ENCODE assay signal across 1 cellular context in the genomic region with DNA sequence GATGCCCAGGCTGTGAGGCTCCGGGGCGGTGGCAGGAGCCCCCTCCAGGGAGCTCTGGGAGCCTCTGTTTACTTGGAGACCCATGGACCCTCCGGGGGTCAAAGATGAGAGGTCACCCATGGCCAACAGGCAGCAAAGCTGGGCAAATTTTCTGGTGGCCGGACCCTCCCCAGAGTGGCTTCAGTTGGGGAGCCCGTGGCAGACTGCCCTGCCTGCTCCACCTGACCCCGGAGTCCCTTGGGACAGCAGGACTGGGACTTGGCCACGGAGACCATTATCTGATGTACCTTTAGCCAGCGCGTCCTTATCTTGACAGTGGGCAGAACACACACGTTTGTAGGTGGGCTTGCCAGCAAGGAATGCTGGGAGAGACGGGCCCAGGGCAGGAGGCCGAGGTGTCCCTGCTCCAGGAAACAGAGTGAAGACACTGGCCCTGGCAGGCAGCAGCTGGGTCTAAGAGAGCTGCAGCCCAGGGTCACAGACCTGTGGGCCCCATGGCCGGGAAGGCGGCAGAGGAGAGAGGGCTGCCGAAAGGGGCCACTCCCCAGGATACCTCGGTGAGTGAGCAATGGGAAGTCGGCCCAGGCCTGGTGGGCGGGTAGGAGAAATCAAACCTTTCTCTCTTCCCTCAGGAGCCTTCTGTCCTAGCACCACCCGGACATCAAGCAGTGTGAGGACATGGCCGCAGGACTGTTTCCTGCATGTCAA.
TF ChIP-seq lines count a peak whose summit lies in the region.

A gene (minus strand): TSS at position 280 of the 708 bp plus-strand sequence. CDS start 160 bp downstream, at position 120.
A gene (plus strand): TSS at position 412 of the 708 bp plus-strand sequence. CDS start 83 bp downstream, at position 495.

TF ChIP-seq in HepG2, 621 proteins besides CTCF, POLR2A, EP300 and RAD21 (continued from another document and continues in another):
- TF ChIP-seq, protein P1, sequence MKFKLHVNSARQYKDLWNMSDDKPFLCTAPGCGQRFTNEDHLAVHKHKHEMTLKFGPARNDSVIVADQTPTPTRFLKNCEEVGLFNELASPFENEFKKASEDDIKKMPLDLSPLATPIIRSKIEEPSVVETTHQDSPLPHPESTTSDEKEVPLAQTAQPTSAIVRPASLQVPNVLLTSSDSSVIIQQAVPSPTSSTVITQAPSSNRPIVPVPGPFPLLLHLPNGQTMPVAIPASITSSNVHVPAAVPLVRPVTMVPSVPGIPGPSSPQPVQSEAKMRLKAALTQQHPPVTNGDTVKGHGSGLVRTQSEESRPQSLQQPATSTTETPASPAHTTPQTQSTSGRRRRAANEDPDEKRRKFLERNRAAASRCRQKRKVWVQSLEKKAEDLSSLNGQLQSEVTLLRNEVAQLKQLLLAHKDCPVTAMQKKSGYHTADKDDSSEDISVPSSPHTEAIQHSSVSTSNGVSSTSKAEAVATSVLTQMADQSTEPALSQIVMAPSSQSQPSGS (CRISPR knock-in tag; IDR thresholded peaks at IDR 0.05) = peak; percentile 71; the same call in 1 of the 2 replicates
- TF ChIP-seq MAF1 (CRISPR knock-in tag; IDR thresholded peaks at IDR 0.05; ENCODE audit: borderline replicate concordance) (0 out of 2 replicates have a peak, but pooled peaks have one; percentile 10), ZSCAN22 (CRISPR knock-in tag; IDR thresholded peaks at IDR 0.05) (peak; percentile 85; the same call in 1 of the 2 replicates), ZNF839 (CRISPR knock-in tag; IDR thresholded peaks at IDR 0.05; ENCODE audit: borderline replicate concordance) (0 out of 2 replicates have a peak, but pooled peaks have one; percentile 74), CAMTA2 (CRISPR knock-in tag; IDR thresholded peaks at IDR 0.05; ENCODE audit: borderline replicate concordance) (0 out of 2 replicates have a peak, but pooled peaks have one; percentile 49), AKAP8 (CRISPR knock-in tag; IDR thresholded peaks at IDR 0.05) (no peak; the same call in 1 of the 2 replicates), SMYD3 (CRISPR knock-in tag; IDR thresholded peaks at IDR 0.05) (no peak), ZNF441 (CRISPR knock-in tag; IDR thresholded peaks at IDR 0.05; ENCODE audit: borderline replicate concordance) (no peak), ZNF431 (CRISPR knock-in tag; IDR thresholded peaks at IDR 0.05; ENCODE audit: borderline replicate concordance, low read depth) (0 out of 2 replicates have a peak, but pooled peaks have one; percentile 38), YEATS4 (CRISPR knock-in tag; IDR thresholded peaks at IDR 0.05; ENCODE audit: borderline replicate concordance) (peak; percentile 89), SP2 (CRISPR knock-in tag; IDR thresholded peaks at IDR 0.05) (no peak), PHF20 (CRISPR knock-in tag; IDR thresholded peaks at IDR 0.05) (peak; percentile 87), MIER3 (CRISPR knock-in tag; IDR thresholded peaks at IDR 0.05; ENCODE audit: borderline replicate concordance) (no peak; the same call in 1 of the 2 replicates)
- TF ChIP-seq, protein P2, sequence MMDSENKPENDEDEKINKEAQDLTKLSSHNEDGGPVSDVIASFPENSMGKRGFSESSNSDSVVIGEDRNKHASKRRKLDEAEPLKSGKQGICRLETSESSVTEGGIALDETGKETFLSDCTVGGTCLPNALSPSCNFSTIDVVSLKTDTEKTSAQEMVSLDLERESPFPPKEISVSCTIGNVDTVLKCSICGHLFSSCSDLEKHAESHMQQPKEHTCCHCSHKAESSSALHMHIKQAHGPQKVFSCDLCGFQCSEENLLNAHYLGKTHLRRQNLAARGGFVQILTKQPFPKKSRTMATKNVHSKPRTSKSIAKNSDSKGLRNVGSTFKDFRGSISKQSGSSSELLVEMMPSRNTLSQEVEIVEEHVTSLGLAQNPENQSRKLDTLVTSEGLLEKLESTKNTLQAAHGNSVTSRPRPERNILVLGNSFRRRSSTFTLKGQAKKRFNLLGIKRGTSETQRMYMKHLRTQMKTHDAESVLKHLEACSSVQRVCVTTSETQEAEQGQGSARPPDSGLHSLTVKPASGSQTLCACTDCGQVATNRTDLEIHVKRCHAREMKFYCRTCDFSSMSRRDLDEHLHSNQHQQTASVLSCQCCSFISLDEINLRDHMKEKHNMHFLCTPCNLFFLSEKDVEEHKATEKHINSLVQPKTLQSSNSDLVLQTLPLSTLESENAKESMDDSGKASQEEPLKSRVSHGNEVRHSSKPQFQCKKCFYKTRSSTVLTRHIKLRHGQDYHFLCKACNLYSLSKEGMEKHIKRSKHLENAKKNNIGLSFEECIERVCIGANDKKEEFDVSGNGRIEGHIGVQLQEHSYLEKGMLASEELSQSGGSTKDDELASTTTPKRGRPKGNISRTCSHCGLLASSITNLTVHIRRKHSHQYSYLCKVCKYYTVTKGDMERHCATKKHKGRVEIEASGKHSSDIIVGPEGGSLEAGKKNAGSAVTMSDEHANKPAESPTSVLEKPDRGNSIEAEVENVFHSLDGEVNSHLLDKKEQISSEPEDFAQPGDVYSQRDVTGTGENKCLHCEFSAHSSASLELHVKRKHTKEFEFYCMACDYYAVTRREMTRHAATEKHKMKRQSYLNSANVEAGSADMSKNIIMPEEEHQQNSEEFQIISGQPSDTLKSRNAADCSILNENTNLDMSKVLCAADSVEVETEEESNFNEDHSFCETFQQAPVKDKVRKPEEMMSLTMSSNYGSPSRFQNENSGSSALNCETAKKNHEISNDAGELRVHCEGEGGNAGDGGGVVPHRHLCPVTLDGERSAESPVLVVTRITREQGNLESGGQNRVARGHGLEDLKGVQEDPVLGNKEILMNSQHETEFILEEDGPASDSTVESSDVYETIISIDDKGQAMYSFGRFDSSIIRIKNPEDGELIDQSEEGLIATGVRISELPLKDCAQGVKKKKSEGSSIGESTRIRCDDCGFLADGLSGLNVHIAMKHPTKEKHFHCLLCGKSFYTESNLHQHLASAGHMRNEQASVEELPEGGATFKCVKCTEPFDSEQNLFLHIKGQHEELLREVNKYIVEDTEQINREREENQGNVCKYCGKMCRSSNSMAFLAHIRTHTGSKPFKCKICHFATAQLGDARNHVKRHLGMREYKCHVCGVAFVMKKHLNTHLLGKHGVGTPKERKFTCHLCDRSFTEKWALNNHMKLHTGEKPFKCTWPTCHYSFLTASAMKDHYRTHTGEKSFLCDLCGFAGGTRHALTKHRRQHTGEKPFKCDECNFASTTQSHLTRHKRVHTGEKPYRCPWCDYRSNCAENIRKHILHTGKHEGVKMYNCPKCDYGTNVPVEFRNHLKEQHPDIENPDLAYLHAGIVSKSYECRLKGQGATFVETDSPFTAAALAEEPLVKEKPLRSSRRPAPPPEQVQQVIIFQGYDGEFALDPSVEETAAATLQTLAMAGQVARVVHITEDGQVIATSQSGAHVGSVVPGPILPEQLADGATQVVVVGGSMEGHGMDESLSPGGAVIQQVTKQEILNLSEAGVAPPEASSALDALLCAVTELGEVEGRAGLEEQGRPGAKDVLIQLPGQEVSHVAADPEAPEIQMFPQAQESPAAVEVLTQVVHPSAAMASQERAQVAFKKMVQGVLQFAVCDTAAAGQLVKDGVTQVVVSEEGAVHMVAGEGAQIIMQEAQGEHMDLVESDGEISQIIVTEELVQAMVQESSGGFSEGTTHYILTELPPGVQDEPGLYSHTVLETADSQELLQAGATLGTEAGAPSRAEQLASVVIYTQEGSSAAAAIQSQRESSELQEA (CRISPR knock-in tag; IDR thresholded peaks at IDR 0.05; ENCODE audit: not compliant biosample characterization) = no peak
- TF ChIP-seq, protein P3, sequence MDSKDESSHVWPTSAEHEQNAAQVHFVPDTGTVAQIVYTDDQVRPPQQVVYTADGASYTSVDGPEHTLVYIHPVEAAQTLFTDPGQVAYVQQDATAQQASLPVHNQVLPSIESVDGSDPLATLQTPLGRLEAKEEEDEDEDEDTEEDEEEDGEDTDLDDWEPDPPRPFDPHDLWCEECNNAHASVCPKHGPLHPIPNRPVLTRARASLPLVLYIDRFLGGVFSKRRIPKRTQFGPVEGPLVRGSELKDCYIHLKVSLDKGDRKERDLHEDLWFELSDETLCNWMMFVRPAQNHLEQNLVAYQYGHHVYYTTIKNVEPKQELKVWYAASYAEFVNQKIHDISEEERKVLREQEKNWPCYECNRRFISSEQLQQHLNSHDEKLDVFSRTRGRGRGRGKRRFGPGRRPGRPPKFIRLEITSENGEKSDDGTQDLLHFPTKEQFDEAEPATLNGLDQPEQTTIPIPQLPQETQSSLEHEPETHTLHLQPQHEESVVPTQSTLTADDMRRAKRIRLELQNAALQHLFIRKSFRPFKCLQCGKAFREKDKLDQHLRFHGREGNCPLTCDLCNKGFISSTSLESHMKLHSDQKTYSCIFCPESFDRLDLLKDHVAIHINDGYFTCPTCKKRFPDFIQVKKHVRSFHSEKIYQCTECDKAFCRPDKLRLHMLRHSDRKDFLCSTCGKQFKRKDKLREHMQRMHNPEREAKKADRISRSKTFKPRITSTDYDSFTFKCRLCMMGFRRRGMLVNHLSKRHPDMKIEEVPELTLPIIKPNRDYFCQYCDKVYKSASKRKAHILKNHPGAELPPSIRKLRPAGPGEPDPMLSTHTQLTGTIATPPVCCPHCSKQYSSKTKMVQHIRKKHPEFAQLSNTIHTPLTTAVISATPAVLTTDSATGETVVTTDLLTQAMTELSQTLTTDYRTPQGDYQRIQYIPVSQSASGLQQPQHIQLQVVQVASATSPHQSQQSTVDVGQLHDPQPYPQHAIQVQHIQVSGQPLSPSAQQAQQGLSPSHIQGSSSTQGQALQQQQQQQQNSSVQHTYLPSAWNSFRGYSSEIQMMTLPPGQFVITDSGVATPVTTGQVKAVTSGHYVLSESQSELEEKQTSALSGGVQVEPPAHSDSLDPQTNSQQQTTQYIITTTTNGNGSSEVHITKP (CRISPR knock-in tag; IDR thresholded peaks at IDR 0.05; ENCODE audit: low read depth) = no peak
- TF ChIP-seq, protein P4, sequence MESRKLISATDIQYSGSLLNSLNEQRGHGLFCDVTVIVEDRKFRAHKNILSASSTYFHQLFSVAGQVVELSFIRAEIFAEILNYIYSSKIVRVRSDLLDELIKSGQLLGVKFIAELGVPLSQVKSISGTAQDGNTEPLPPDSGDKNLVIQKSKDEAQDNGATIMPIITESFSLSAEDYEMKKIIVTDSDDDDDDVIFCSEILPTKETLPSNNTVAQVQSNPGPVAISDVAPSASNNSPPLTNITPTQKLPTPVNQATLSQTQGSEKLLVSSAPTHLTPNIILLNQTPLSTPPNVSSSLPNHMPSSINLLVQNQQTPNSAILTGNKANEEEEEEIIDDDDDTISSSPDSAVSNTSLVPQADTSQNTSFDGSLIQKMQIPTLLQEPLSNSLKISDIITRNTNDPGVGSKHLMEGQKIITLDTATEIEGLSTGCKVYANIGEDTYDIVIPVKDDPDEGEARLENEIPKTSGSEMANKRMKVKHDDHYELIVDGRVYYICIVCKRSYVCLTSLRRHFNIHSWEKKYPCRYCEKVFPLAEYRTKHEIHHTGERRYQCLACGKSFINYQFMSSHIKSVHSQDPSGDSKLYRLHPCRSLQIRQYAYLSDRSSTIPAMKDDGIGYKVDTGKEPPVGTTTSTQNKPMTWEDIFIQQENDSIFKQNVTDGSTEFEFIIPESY (CRISPR knock-in tag; IDR thresholded peaks at IDR 0.05) = no peak; the same call in 1 of the 2 replicates
- TF ChIP-seq, protein P5, sequence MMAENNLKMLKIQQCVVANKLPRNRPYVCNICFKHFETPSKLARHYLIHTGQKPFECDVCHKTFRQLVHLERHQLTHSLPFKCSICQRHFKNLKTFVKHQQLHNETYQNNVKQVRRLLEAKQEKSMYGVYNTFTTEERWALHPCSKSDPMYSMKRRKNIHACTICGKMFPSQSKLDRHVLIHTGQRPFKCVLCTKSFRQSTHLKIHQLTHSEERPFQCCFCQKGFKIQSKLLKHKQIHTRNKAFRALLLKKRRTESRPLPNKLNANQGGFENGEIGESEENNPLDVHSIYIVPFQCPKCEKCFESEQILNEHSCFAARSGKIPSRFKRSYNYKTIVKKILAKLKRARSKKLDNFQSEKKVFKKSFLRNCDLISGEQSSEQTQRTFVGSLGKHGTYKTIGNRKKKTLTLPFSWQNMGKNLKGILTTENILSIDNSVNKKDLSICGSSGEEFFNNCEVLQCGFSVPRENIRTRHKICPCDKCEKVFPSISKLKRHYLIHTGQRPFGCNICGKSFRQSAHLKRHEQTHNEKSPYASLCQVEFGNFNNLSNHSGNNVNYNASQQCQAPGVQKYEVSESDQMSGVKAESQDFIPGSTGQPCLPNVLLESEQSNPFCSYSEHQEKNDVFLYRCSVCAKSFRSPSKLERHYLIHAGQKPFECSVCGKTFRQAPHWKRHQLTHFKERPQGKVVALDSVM (CRISPR knock-in tag; IDR thresholded peaks at IDR 0.05) = peak; percentile 74
- TF ChIP-seq, protein P6, sequence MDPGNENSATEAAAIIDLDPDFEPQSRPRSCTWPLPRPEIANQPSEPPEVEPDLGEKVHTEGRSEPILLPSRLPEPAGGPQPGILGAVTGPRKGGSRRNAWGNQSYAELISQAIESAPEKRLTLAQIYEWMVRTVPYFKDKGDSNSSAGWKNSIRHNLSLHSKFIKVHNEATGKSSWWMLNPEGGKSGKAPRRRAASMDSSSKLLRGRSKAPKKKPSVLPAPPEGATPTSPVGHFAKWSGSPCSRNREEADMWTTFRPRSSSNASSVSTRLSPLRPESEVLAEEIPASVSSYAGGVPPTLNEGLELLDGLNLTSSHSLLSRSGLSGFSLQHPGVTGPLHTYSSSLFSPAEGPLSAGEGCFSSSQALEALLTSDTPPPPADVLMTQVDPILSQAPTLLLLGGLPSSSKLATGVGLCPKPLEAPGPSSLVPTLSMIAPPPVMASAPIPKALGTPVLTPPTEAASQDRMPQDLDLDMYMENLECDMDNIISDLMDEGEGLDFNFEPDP (CRISPR knock-in tag; conservative IDR thresholded peaks at IDR 0.05) = no peak
- TF ChIP-seq, protein P7, sequence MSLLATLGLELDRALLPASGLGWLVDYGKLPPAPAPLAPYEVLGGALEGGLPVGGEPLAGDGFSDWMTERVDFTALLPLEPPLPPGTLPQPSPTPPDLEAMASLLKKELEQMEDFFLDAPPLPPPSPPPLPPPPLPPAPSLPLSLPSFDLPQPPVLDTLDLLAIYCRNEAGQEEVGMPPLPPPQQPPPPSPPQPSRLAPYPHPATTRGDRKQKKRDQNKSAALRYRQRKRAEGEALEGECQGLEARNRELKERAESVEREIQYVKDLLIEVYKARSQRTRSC (CRISPR knock-in tag; IDR thresholded peaks at IDR 0.05; ENCODE audit: low read depth) = peak; percentile 62; the same call in 1 of the 2 replicates
- TF ChIP-seq, protein P8, sequence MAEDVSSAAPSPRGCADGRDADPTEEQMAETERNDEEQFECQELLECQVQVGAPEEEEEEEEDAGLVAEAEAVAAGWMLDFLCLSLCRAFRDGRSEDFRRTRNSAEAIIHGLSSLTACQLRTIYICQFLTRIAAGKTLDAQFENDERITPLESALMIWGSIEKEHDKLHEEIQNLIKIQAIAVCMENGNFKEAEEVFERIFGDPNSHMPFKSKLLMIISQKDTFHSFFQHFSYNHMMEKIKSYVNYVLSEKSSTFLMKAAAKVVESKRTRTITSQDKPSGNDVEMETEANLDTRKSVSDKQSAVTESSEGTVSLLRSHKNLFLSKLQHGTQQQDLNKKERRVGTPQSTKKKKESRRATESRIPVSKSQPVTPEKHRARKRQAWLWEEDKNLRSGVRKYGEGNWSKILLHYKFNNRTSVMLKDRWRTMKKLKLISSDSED (CRISPR knock-in tag; IDR thresholded peaks at IDR 0.05) = peak; percentile 37; the same call in 1 of the 2 replicates
